2 cellular contexts compared by ENCODE assay signal in the genomic region with DNA sequence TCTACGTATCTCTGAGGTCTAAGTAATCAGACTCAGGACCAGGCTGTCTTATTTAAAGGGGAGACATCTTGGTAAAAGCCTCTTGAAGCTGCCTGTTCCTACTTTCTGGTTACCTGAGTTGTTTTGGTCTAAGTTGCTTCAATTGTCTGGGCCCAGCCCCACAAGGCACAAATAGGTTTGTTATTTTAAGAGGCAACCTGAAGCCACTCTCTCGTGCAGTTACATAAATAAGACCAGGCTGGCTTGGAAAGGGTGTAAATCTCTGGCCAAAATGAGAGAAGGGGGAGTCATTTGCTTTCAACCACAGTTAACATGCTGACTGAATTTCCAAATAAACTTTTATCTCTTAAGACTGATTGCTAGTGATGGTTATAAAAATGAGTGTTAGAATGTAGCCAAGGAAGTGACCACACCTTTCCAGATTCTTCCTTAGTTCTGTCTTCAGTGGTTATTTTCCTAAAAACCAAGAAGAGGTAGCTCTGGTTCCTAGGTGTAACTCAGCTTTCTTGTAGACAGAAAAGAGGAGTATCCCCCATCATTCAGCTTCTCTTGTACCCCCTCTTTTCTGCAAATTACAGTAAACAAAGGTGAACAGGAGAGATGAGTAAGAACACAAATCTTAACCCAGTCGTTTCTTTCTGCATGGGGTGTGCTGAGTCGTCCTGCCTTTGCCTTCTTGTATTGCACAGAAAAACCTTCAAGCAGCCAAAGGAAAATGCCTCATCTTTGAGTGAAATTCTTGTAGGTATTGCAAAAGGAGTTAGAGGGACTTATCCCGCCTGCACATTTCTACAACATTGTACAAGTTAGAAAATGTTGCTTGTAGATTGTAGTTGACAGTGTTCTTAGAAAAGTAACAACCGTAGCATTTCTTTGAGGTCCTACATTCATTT.
TF ChIP-seq lines count a peak whose summit lies in the region.

No MANE protein-coding gene starts in this region.

TF ChIP-seq in GM23338, 12 proteins besides CTCF, POLR2A, EP300 and RAD21 (continued from another document):
- TF ChIP-seq, protein P1, sequence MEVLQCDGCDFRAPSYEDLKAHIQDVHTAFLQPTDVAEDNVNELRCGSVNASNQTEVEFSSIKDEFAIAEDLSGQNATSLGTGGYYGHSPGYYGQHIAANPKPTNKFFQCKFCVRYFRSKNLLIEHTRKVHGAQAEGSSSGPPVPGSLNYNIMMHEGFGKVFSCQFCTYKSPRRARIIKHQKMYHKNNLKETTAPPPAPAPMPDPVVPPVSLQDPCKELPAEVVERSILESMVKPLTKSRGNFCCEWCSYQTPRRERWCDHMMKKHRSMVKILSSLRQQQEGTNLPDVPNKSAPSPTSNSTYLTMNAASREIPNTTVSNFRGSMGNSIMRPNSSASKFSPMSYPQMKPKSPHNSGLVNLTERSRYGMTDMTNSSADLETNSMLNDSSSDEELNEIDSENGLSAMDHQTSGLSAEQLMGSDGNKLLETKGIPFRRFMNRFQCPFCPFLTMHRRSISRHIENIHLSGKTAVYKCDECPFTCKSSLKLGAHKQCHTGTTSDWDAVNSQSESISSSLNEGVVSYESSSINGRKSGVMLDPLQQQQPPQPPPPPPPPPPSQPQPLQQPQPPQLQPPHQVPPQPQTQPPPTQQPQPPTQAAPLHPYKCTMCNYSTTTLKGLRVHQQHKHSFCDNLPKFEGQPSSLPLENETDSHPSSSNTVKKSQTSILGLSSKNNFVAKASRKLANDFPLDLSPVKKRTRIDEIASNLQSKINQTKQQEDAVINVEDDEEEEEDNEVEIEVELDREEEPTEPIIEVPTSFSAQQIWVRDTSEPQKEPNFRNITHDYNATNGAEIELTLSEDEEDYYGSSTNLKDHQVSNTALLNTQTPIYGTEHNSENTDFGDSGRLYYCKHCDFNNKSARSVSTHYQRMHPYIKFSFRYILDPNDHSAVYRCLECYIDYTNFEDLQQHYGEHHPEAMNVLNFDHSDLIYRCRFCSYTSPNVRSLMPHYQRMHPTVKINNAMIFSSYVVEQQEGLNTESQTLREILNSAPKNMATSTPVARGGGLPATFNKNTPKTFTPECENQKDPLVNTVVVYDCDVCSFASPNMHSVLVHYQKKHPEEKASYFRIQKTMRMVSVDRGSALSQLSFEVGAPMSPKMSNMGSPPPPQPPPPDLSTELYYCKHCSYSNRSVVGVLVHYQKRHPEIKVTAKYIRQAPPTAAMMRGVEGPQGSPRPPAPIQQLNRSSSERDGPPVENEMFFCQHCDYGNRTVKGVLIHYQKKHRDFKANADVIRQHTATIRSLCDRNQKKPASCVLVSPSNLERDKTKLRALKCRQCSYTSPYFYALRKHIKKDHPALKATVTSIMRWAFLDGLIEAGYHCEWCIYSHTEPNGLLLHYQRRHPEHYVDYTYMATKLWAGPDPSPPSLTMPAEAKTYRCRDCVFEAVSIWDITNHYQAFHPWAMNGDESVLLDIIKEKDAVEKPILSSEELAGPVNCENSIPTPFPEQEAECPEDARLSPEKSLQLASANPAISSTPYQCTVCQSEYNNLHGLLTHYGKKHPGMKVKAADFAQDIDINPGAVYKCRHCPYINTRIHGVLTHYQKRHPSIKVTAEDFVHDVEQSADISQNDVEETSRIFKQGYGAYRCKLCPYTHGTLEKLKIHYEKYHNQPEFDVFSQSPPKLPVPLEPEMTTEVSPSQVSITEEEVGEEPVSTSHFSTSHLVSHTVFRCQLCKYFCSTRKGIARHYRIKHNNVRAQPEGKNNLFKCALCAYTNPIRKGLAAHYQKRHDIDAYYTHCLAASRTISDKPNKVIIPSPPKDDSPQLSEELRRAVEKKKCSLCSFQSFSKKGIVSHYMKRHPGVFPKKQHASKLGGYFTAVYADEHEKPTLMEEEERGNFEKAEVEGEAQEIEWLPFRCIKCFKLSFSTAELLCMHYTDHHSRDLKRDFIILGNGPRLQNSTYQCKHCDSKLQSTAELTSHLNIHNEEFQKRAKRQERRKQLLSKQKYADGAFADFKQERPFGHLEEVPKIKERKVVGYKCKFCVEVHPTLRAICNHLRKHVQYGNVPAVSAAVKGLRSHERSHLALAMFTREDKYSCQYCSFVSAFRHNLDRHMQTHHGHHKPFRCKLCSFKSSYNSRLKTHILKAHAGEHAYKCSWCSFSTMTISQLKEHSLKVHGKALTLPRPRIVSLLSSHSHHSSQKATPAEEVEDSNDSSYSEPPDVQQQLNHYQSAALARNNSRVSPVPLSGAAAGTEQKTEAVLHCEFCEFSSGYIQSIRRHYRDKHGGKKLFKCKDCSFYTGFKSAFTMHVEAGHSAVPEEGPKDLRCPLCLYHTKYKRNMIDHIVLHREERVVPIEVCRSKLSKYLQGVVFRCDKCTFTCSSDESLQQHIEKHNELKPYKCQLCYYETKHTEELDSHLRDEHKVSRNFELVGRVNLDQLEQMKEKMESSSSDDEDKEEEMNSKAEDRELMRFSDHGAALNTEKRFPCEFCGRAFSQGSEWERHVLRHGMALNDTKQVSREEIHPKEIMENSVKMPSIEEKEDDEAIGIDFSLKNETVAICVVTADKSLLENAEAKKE (CRISPR knock-in tag; IDR thresholded peaks at IDR 0.05) = no peak
- TF ChIP-seq, protein P2, sequence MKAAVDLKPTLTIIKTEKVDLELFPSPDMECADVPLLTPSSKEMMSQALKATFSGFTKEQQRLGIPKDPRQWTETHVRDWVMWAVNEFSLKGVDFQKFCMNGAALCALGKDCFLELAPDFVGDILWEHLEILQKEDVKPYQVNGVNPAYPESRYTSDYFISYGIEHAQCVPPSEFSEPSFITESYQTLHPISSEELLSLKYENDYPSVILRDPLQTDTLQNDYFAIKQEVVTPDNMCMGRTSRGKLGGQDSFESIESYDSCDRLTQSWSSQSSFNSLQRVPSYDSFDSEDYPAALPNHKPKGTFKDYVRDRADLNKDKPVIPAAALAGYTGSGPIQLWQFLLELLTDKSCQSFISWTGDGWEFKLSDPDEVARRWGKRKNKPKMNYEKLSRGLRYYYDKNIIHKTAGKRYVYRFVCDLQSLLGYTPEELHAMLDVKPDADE (IDR thresholded peaks at IDR 0.05) = no peak

TF ChIP-seq in SK-N-SH treated with all-trans-retinoic acid at 6 μM for 48 hours, 23 proteins besides CTCF, POLR2A, EP300 and RAD21 (continued from another document):
- TF ChIP-seq, protein P3, sequence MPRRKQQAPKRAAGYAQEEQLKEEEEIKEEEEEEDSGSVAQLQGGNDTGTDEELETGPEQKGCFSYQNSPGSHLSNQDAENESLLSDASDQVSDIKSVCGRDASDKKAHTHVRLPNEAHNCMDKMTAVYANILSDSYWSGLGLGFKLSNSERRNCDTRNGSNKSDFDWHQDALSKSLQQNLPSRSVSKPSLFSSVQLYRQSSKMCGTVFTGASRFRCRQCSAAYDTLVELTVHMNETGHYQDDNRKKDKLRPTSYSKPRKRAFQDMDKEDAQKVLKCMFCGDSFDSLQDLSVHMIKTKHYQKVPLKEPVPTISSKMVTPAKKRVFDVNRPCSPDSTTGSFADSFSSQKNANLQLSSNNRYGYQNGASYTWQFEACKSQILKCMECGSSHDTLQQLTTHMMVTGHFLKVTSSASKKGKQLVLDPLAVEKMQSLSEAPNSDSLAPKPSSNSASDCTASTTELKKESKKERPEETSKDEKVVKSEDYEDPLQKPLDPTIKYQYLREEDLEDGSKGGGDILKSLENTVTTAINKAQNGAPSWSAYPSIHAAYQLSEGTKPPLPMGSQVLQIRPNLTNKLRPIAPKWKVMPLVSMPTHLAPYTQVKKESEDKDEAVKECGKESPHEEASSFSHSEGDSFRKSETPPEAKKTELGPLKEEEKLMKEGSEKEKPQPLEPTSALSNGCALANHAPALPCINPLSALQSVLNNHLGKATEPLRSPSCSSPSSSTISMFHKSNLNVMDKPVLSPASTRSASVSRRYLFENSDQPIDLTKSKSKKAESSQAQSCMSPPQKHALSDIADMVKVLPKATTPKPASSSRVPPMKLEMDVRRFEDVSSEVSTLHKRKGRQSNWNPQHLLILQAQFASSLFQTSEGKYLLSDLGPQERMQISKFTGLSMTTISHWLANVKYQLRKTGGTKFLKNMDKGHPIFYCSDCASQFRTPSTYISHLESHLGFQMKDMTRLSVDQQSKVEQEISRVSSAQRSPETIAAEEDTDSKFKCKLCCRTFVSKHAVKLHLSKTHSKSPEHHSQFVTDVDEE (CRISPR knock-in tag; IDR thresholded peaks at IDR 0.05) = no peak
- TF ChIP-seq ARNTL (CRISPR knock-in tag; IDR thresholded peaks at IDR 0.05; ENCODE audit: borderline replicate concordance, low read depth) (no peak), ZNF8 (CRISPR knock-in tag; IDR thresholded peaks at IDR 0.05) (no peak), CSDC2 (CRISPR knock-in tag; IDR thresholded peaks at IDR 0.05) (no peak), TCF4 (CRISPR knock-in tag; IDR thresholded peaks at IDR 0.05; ENCODE audit: borderline replicate concordance) (no peak), ZNF70 (CRISPR knock-in tag; IDR thresholded peaks at IDR 0.05) (no peak), TOX (CRISPR knock-in tag; IDR thresholded peaks at IDR 0.05; ENCODE audit: borderline replicate concordance) (no peak), OSR1 (CRISPR knock-in tag; IDR thresholded peaks at IDR 0.05) (no peak), ESRRG (CRISPR knock-in tag; IDR thresholded peaks at IDR 0.05) (no peak), BACH2 (CRISPR knock-in tag; IDR thresholded peaks at IDR 0.05; ENCODE audit: borderline replicate concordance) (no peak)
- TF ChIP-seq, protein P4, sequence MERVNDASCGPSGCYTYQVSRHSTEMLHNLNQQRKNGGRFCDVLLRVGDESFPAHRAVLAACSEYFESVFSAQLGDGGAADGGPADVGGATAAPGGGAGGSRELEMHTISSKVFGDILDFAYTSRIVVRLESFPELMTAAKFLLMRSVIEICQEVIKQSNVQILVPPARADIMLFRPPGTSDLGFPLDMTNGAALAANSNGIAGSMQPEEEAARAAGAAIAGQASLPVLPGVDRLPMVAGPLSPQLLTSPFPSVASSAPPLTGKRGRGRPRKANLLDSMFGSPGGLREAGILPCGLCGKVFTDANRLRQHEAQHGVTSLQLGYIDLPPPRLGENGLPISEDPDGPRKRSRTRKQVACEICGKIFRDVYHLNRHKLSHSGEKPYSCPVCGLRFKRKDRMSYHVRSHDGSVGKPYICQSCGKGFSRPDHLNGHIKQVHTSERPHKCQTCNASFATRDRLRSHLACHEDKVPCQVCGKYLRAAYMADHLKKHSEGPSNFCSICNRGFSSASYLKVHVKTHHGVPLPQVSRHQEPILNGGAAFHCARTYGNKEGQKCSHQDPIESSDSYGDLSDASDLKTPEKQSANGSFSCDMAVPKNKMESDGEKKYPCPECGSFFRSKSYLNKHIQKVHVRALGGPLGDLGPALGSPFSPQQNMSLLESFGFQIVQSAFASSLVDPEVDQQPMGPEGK (CRISPR knock-in tag; IDR thresholded peaks at IDR 0.05; ENCODE audit: borderline replicate concordance) = no peak
- TF ChIP-seq, protein P5, sequence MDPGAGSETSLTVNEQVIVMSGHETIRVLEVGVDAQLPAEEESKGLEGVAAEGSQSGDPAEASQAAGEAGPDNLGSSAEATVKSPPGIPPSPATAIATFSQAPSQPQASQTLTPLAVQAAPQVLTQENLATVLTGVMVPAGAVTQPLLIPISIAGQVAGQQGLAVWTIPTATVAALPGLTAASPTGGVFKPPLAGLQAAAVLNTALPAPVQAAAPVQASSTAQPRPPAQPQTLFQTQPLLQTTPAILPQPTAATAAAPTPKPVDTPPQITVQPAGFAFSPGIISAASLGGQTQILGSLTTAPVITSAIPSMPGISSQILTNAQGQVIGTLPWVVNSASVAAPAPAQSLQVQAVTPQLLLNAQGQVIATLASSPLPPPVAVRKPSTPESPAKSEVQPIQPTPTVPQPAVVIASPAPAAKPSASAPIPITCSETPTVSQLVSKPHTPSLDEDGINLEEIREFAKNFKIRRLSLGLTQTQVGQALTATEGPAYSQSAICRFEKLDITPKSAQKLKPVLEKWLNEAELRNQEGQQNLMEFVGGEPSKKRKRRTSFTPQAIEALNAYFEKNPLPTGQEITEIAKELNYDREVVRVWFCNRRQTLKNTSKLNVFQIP (CRISPR knock-in tag; IDR thresholded peaks at IDR 0.05; ENCODE audit: borderline replicate concordance, low read depth) = no peak
